In genomic region chr12:94416613-94417012, GRCh38 we compare ENCODE assay signal across 1 cellular context.
TF ChIP-seq lines count a peak whose summit lies in the region.

No MANE protein-coding gene starts in this region.

TF ChIP-seq in GM12878, 131 proteins besides CTCF, POLR2A, EP300 and RAD21:
- no peak for TF ChIP-seq ZNF24 (IDR thresholded peaks at IDR 0.05)
